Comparison of ENCODE assay signal across 37 cellular contexts in the genomic region with DNA sequence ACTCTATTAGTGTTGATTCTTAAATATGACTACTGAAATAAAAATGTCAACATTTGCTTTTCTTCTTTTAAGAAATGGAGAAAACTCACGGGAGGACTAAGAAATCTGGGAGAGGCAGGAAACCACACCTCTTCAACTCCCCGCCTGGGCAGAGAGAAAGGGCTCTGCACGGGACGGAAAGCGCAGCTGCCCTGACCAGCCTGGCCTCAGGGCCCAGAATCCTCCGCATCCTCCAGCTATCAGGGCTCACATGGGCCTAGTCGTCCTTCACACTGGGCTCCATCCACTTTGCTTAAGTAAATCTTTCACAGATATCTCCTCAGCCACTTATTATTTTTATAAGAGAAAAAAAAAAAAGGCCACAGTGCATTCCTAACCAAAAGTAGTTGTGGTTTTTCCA.
"Had no signal": no experiment of that assay in that cellular context is flagged by ENCODE, and none has a peak within 500 bp of the region (broad histone marks: within the 10 kb centered on the region; RNA-seq: fewer than 3 reads in every experiment).

No MANE protein-coding gene starts in this region.

- H3K9me3 Mint-ChIP-seq: activated B cell treated with CpG ODN at 0.5 μM for 24 hours; activated CD4-positive, alpha-beta memory T cell treated with anti-CD3 and anti-CD28 coated beads for 36 hours; activated CD4-positive, alpha-beta T cell treated with anti-CD3 and anti-CD28 coated beads, Interleukin-2, amount 10 ng/mL, durations not matched to agents 24 days and 14 days; activated T-cell treated with anti-CD3 and anti-CD28 coated beads, Interleukin-2, amount 50 U/mL, for 72 hours; activated T-helper 17 cell treated with anti-CD3 and anti-CD28 coated beads, Interleukin-2, amount 50 U/mL, for 72 hours; dendritic cell treated with granulocyte-macrophage colony-stimulating factor and Interleukin-4, amounts not matched to agents 40 ng/mL and 50 ng/mL, for 4 days; endodermal cell; T-helper 2 cell treated with Interferon-gamma antibody and Interleukin-4, amounts not matched to agents 5 μg/mL and 100 μg/mL, for 36 hours had no signal

- DNase-seq: activated B cell treated with CpG ODN at 0.5 μM for 24 hours; activated CD4-positive, alpha-beta memory T cell treated with anti-CD3 and anti-CD28 coated beads for 36 hours; activated CD4-positive, alpha-beta T cell treated with anti-CD3 and anti-CD28 coated beads for 36 hours; activated CD4-positive, alpha-beta T cell treated with anti-CD3 and anti-CD28 coated beads, Interleukin-2, amount 10 ng/mL, durations not matched to agents 24 days and 14 days; activated CD8-positive, alpha-beta memory T cell treated with anti-CD3 and anti-CD28 coated beads, Interleukin-2, amount 10 ng/mL, durations not matched to agents 7 days and 5 days; activated CD8-positive, alpha-beta memory T cell treated with anti-CD3 and anti-CD28 coated beads, Interleukin-2, amount 50 U/mL, for 4 hours; activated CD8-positive, alpha-beta T cell treated with anti-CD3 and anti-CD28 coated beads, Interleukin-2, amount 10 ng/mL, durations not matched to agents 7 days and 5 days; activated effector memory CD4-positive, alpha-beta T cell treated with Interleukin-2 at 50 U/mL for 16 hours; activated gamma-delta T cell treated with Interleukin-2 at 50 U/mL for 16 hours; activated naive CD4-positive, alpha-beta T cell treated with anti-CD3 and anti-CD28 coated beads, Interleukin-2, amount 50 U/mL, for 16 hours; activated naive CD4-positive, alpha-beta T cell treated with Interleukin-2 at 50 U/mL for 16 hours; activated T-cell treated with anti-CD3 and anti-CD28 coated beads, Interleukin-2, amount 50 U/mL, for 1 hour; activated T-cell treated with anti-CD3 and anti-CD28 coated beads, Interleukin-2, amount 50 U/mL, for 72 hours; amniotic stem cell; anterior cingulate cortex; brain microvascular endothelial cell; dorsolateral prefrontal cortex; effector memory CD4-positive, alpha-beta T cell; endodermal cell; foreskin keratinocyte; gastrocnemius medialis; glutamatergic neuron; heart left ventricle; T-helper 1 cell; T-helper 17 cell; T1000; WERI-Rb-1 had no signal

- ATAC-seq: activated CD4-positive, alpha-beta T cell treated with anti-CD3 and anti-CD28 coated beads for 36 hours; activated CD4-positive, CD25-positive, alpha-beta regulatory T cell treated with anti-CD3 and anti-CD28 coated beads, Interleukin-2, amount 50 U/mL, for 24 hours; activated CD8-positive, alpha-beta memory T cell treated with anti-CD3 and anti-CD28 coated beads, Interleukin-2, amount 10 ng/mL, durations not matched to agents 7 days and 5 days; activated CD8-positive, alpha-beta T cell treated with anti-CD3 and anti-CD28 coated beads, Interleukin-2, amount 10 ng/mL, durations not matched to agents 7 days and 5 days; activated T-cell treated with anti-CD3 and anti-CD28 coated beads, Interleukin-2, amount 50 U/mL, for 72 hours; activated T-helper 17 cell treated with anti-CD3 and anti-CD28 coated beads, Interleukin-2, amount 50 U/mL, for 72 hours; esophagus mucosa; foreskin keratinocyte; gastrocnemius medialis; heart left ventricle; T-helper 17 cell had no signal

- H3K4me3 Mint-ChIP-seq: activated B cell treated with CpG ODN at 0.5 μM for 24 hours; activated CD4-positive, alpha-beta memory T cell treated with anti-CD3 and anti-CD28 coated beads for 36 hours; activated CD4-positive, alpha-beta T cell treated with anti-CD3 and anti-CD28 coated beads for 36 hours; activated CD4-positive, alpha-beta T cell treated with anti-CD3 and anti-CD28 coated beads, Interleukin-2, amount 10 ng/mL, durations not matched to agents 24 days and 14 days; activated CD8-positive, alpha-beta memory T cell treated with anti-CD3 and anti-CD28 coated beads, Interleukin-2, amount 10 ng/mL, durations not matched to agents 7 days and 5 days; activated CD8-positive, alpha-beta T cell treated with anti-CD3 and anti-CD28 coated beads, Interleukin-2, amount 10 ng/mL, durations not matched to agents 7 days and 5 days; activated naive CD8-positive, alpha-beta T cell; activated T-cell treated with anti-CD3 and anti-CD28 coated beads, Interleukin-2, amount 50 U/mL, for 72 hours; activated T-helper 17 cell treated with anti-CD3 and anti-CD28 coated beads, Interleukin-2, amount 50 U/mL, for 72 hours; central memory CD8-positive, alpha-beta T cell; dendritic cell treated with granulocyte-macrophage colony-stimulating factor and Interleukin-4, amounts not matched to agents 40 ng/mL and 50 ng/mL, for 4 days; endodermal cell; T-helper 17 cell; T-helper 2 cell treated with Interferon-gamma antibody and Interleukin-4, amounts not matched to agents 5 μg/mL and 100 μg/mL, for 36 hours had no signal

- H3K36me3 ChIP-seq: brain microvascular endothelial cell, gastrocnemius medialis, WERI-Rb-1 had no signal

- H3K9me3 ChIP-seq: gastrocnemius medialis, heart left ventricle had no signal

- H3K27ac ChIP-seq: brain microvascular endothelial cell, coronary artery, dorsolateral prefrontal cortex, foreskin keratinocyte, gastrocnemius medialis, heart left ventricle, WERI-Rb-1 had no signal

- H3K36me3 Mint-ChIP-seq: activated CD4-positive, alpha-beta memory T cell treated with anti-CD3 and anti-CD28 coated beads for 36 hours; activated CD8-positive, alpha-beta memory T cell treated with anti-CD3 and anti-CD28 coated beads, Interleukin-2, amount 10 ng/mL, durations not matched to agents 7 days and 5 days; activated naive CD8-positive, alpha-beta T cell had no signal

- H3K27ac Mint-ChIP-seq: activated B cell treated with CpG ODN at 0.5 μM for 24 hours; activated CD4-positive, alpha-beta memory T cell treated with anti-CD3 and anti-CD28 coated beads for 36 hours; activated CD4-positive, alpha-beta T cell treated with anti-CD3 and anti-CD28 coated beads for 36 hours; activated CD4-positive, alpha-beta T cell treated with anti-CD3 and anti-CD28 coated beads, Interleukin-2, amount 10 ng/mL, durations not matched to agents 24 days and 14 days; activated CD8-positive, alpha-beta memory T cell treated with anti-CD3 and anti-CD28 coated beads, Interleukin-2, amount 10 ng/mL, durations not matched to agents 7 days and 5 days; activated CD8-positive, alpha-beta T cell treated with anti-CD3 and anti-CD28 coated beads, Interleukin-2, amount 10 ng/mL, durations not matched to agents 7 days and 5 days; activated naive CD8-positive, alpha-beta T cell; activated T-cell treated with anti-CD3 and anti-CD28 coated beads, Interleukin-2, amount 50 U/mL, for 72 hours; activated T-helper 17 cell treated with anti-CD3 and anti-CD28 coated beads, Interleukin-2, amount 50 U/mL, for 72 hours; dendritic cell treated with granulocyte-macrophage colony-stimulating factor and Interleukin-4, amounts not matched to agents 40 ng/mL and 50 ng/mL, for 4 days; endodermal cell; T-helper 17 cell; T-helper 2 cell treated with Interferon-gamma antibody and Interleukin-4, amounts not matched to agents 5 μg/mL and 100 μg/mL, for 36 hours had no signal

- H3K4me3 ChIP-seq: coronary artery, dorsolateral prefrontal cortex, gastrocnemius medialis, heart left ventricle had no signal

- H3K4me1 ChIP-seq: foreskin keratinocyte, gastrocnemius medialis, heart left ventricle had no signal

- H3K27me3 Mint-ChIP-seq: activated CD4-positive, alpha-beta T cell treated with anti-CD3 and anti-CD28 coated beads, Interleukin-2, amount 10 ng/mL, durations not matched to agents 24 days and 14 days; activated CD8-positive, alpha-beta memory T cell treated with anti-CD3 and anti-CD28 coated beads, Interleukin-2, amount 10 ng/mL, durations not matched to agents 7 days and 5 days; dendritic cell treated with granulocyte-macrophage colony-stimulating factor and Interleukin-4, amounts not matched to agents 40 ng/mL and 50 ng/mL, for 4 days had no signal

- FAIRE-seq: astrocyte, bronchial epithelial cell had no signal

- H3K27me3 ChIP-seq: brain microvascular endothelial cell, foreskin keratinocyte, gastrocnemius medialis, heart left ventricle had no signal

- H3K4me1 Mint-ChIP-seq: activated B cell treated with CpG ODN at 0.5 μM for 24 hours; activated CD4-positive, alpha-beta T cell treated with anti-CD3 and anti-CD28 coated beads for 36 hours; activated CD4-positive, alpha-beta T cell treated with anti-CD3 and anti-CD28 coated beads, Interleukin-2, amount 10 ng/mL, durations not matched to agents 24 days and 14 days; activated CD8-positive, alpha-beta memory T cell treated with anti-CD3 and anti-CD28 coated beads, Interleukin-2, amount 10 ng/mL, durations not matched to agents 7 days and 5 days; activated T-helper 17 cell treated with anti-CD3 and anti-CD28 coated beads, Interleukin-2, amount 50 U/mL, for 72 hours; central memory CD8-positive, alpha-beta T cell; T-helper 17 cell had no signal
